ENCODE assay signal across 7 cellular contexts in the genomic region with DNA sequence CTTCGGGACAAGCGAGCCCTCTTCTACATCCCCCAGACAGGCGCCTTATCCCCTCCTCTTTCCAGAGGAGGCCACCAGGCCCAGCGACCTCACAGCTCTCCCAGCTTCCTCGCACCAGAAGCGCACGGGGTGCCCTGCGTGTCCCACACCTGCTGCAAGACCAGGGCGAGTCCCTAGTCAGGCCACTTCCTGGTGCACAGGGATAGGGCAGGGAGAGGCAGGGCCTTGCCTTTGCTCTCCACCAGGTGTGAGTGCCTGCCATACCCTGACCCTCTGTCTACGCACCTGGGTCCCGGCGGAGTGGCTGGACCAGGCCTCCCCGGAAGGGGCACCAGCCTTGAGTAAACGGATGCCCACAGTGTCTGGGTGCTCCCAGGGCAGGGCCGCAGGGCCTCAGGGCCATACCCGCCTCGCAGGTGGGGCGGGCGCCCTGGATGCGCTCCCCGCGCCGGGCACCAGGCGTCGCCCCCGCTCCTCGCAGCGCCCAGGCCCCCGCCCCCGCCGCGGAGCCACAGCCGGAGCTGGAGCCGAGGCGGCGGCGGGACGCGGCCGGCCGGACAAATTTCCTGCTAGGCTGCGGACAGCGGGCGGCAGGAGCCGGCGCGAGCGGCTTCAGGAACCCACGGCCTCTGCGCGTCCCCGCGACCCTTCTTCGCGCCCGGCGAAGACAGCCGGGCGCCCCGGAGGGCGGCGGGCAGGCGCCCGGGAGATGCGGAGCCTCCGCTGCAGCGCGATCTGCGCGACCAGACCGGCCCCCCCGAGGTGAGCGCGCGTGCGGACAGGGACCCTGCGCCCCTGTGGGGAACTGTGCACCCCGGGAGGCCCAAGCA. TPM values are rescaled to one million over a fixed set of nuclear protein-coding genes. Genes with fewer than 3 reads are reported as not detected.
DNase-seq lines count a peak whose midpoint lies in the region; ATAC-seq and TF ChIP-seq lines count a peak whose summit lies in the region.

A gene with protein sequence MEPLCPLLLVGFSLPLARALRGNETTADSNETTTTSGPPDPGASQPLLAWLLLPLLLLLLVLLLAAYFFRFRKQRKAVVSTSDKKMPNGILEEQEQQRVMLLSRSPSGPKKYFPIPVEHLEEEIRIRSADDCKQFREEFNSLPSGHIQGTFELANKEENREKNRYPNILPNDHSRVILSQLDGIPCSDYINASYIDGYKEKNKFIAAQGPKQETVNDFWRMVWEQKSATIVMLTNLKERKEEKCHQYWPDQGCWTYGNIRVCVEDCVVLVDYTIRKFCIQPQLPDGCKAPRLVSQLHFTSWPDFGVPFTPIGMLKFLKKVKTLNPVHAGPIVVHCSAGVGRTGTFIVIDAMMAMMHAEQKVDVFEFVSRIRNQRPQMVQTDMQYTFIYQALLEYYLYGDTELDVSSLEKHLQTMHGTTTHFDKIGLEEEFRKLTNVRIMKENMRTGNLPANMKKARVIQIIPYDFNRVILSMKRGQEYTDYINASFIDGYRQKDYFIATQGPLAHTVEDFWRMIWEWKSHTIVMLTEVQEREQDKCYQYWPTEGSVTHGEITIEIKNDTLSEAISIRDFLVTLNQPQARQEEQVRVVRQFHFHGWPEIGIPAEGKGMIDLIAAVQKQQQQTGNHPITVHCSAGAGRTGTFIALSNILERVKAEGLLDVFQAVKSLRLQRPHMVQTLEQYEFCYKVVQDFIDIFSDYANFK (plus strand): TSS at position 556 of the 830 bp plus-strand sequence. CDS start 133,779 bp downstream, outside the sequence.

- TF ChIP-seq CTCF in GM13976 (IDR thresholded peaks at IDR 0.05; ENCODE audit: borderline replicate concordance, control extremely low read depth, extremely low read depth, insufficient read depth, missing control alignments) = peak; percentile 28

- peak; percentile 95 for ATAC-seq in HG02678 (IDR thresholded peaks at IDR 0.05; ENCODE audit: unreplicated experiment)

- 8 to 11% methylated on average over 52 to 78 of the region's 78 CpGs for WGBS in esophagus, 2 donors

- H3K4me1 ChIP-seq in esophagus (ENCODE audit: control insufficient read depth in 2 of 2, insufficient read depth in 2 of 2, low read length in 1 of 2) = peaks cover 3 to 4% of the 10 kb centered on the region in 2 donors

- no peaks in the 10 kb centered on the region for H3K27me3 ChIP-seq in esophagus (ENCODE audit: control insufficient read depth in 1 of 2, insufficient read depth in 2 of 2, low read length in 2 of 2)

- no peaks in the 10 kb centered on the region for H3K9me3 ChIP-seq in esophagus (ENCODE audit: control insufficient read depth in 2 of 2, insufficient read depth in 1 of 2, low read depth in 1 of 2, low read length in 1 of 2)

- in situ Hi-C loops in GM13976 (cut with MboI; ENCODE audit: low sequenced_read_pairs, unreplicated experiment) = no loop called here

- peak within 1 kb of the TSS; percentile 47 to 49 for H3K4me3 ChIP-seq in esophagus (ENCODE audit: low read depth in 1 of 2, low read length in 2 of 2)

- no peaks in the 10 kb centered on the region for H3K36me3 ChIP-seq in esophagus (ENCODE audit: control insufficient read depth in 2 of 2, insufficient read depth in 2 of 2, low read length in 1 of 2)

- peak within 1 kb of the TSS in 1 of 2 donors; percentile 74 for H3K27ac ChIP-seq in esophagus (ENCODE audit: low read depth in 2 of 2, low read length in 1 of 2)

- DNase-seq in GM13976 (ENCODE audit: low spot score) = peak; percentile 77
- peak; percentile 53 for DNase-seq in NCI-H226
- DNase-seq in activated T-cell treated with anti-CD3 and anti-CD28 coated beads for 4 hours = peak; percentile 62
- peak; percentile 79 for DNase-seq in myocyte (ENCODE audit: low read depth)
- peak; percentile 23 to 32 for DNase-seq in stimulated activated CD8-positive, alpha-beta memory T cell treated with anti-CD3 and anti-CD28 coated beads, Interleukin-7, amount 100 ng/mL, for 1 hour (ENCODE audit: low read depth in 2 of 2)

RNA-seq across cellular contexts. Expression of the gene that starts here (rescaled TPM):
- polyA plus RNA-seq in esophagus = 1 to 10 TPM; 3.8 to 5.5 TPM
- total RNA-seq in myocyte = 4.6 and 5.5 TPM in 2 replicates
- 10.5 TPM for polyA plus RNA-seq in myocyte (2012)

Comparison
In these comparisons a context has a peak if more than half of its experiments do, and no peak if none do; other contexts are left out.
1. DNase-seq: peak in every context shown above with its lines; median percentile 79 in myocyte; 77 in GM13976; 62 in activated T-cell treated with anti-CD3 and anti-CD28 coated beads for 4 hours; 53 in NCI-H226; 28 in stimulated activated CD8-positive, alpha-beta memory T cell treated with anti-CD3 and anti-CD28 coated beads, Interleukin-7, amount 100 ng/mL, for 1 hour.